ENCODE assay signal across 1 cellular context in genomic region chr15:56006371-56006770, GRCh38.
A peak's percentile ranks its signal among the peaks of the same experiment; 100 is the strongest.
TF ChIP-seq lines count a peak whose summit lies in the region.

No MANE protein-coding gene starts in this region.

TF ChIP-seq in IMR-90, 13 proteins besides CTCF, POLR2A, EP300 and RAD21:
- TF ChIP-seq CEBPB (IDR thresholded peaks at IDR 0.05; ENCODE audit: low read depth, low read length) (peak; percentile 84), BHLHE40 (IDR thresholded peaks at IDR 0.05; ENCODE audit: low read depth, low read length) (peak; percentile 39; the same call in 1 of the 2 replicates), USF2 (IDR thresholded peaks at IDR 0.05; ENCODE audit: low read depth, low read length) (peak; percentile 41; the same call in 1 of the 2 replicates)
